In the genomic region with DNA sequence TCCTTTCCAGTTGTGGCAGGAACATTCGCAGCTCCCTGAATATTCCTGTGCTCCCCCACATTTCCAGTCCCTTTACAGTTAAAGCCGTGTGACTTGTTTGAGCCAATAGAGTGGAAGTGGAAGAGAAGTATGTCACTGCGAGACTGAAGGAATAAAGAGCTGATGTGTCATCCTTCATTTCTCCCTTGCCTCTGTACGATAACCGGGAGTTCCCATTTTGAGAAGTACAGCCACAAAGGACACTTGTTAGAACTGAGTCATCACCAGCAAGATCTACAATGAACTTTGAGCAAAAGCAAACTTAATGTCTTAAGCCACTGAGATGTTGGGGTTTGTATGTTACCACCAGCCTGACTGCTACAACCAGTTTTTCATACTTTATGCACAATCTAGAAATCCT, we compare ENCODE assay signal across 9 cellular contexts.
DNase-seq lines count a peak whose midpoint lies in the region; ATAC-seq and TF ChIP-seq lines count a peak whose summit lies in the region.
"Had no signal": no experiment of that assay in that cellular context is flagged by ENCODE, and none has a peak within 500 bp of the region (broad histone marks: within the 10 kb centered on the region; RNA-seq: fewer than 3 reads in every experiment).

No MANE protein-coding gene starts in this region.

- no peaks in the 10 kb centered on the region for H3K9me3 Mint-ChIP-seq in immature natural killer cell
- H3K9me3 Mint-ChIP-seq: central memory CD8-positive, alpha-beta T cell had no signal

- H3K4me3 ChIP-seq in aorta (ENCODE audit: low read length in 2 of 2), result no peak overlapping the region

- no peak for TF ChIP-seq CTCF in RWPE1 (conservative IDR thresholded peaks at IDR 0.05; ENCODE audit: low read depth)

- CTCF ChIA-PET in RWPE1 (lab: Yijun Ruan, JAX), result no interaction called here

- intact Hi-C loops in aorta (cut with DNase I), result no loop called here

- H3K27ac Mint-ChIP-seq in immature natural killer cell, result no peak overlapping the region

- H3K36me3 Mint-ChIP-seq in immature natural killer cell, result no peaks in the 10 kb centered on the region

- DNase-seq in RWPE1 (ENCODE audit: low spot score) (peak; percentile 32), glomerular visceral epithelial cell (ENCODE audit: extremely low spot score) (peak; percentile 54), immature natural killer cell (no peak), NCI-H2196 (lab: John Stamatoyannopoulos, UW; ENCODE audit: unreplicated experiment) (no peak), aorta (no peak), substantia nigra (lab: John Stamatoyannopoulos, UW) (no peak)

- 70 to 73% methylated on average over 5 of the region's 5 CpGs for WGBS in aorta, 2 donors

- no peak overlapping the region for H3K4me3 Mint-ChIP-seq in immature natural killer cell
- H3K4me3 Mint-ChIP-seq: central memory CD8-positive, alpha-beta T cell had no signal

- H3K36me3 ChIP-seq in aorta (ENCODE audit: control insufficient read depth in 1 of 2, insufficient read depth in 2 of 2, low read length in 1 of 2), result no peaks in the 10 kb centered on the region

- H3K27ac ChIP-seq in RWPE1 (no peak overlapping the region), aorta (ENCODE audit: low read depth in 1 of 2, low read length in 2 of 2) (no peak overlapping the region), substantia nigra (ENCODE audit: low read depth, low read length, poor library complexity, severe bottlenecking) (no peak overlapping the region)

- peaks cover 0 to 2% of the 10 kb centered on the region in 2 donors for H3K4me1 Mint-ChIP-seq in immature natural killer cell
- H3K4me1 Mint-ChIP-seq: central memory CD8-positive, alpha-beta T cell had no signal

- peaks cover 0 to 2% (median under 1%) of the 10 kb centered on the region in 3 donors for H3K27me3 Mint-ChIP-seq in immature natural killer cell (ENCODE audit: low read depth in 3 of 3)

- ATAC-seq in GM18498 (IDR thresholded peaks at IDR 0.05; ENCODE audit: unreplicated experiment) (peak; percentile 80), HG02884 (IDR thresholded peaks at IDR 0.05; ENCODE audit: unreplicated experiment) (peak; percentile 81), aorta (ENCODE audit: low FRiP score) (no peak)

- no peaks in the 10 kb centered on the region for H3K4me1 ChIP-seq in aorta (ENCODE audit: control insufficient read depth in 1 of 2, insufficient read depth in 2 of 2, low read length in 2 of 2)

- POLR2A ChIA-PET in RWPE1 (lab: Yijun Ruan, JAX; ENCODE audit: low non-redundant PET), result no interaction called here

- H3K9me3 ChIP-seq in aorta (ENCODE audit: control insufficient read depth, low read length), result no peaks in the 10 kb centered on the region

- H3K27me3 ChIP-seq in aorta (ENCODE audit: control insufficient read depth in 1 of 2, insufficient read depth in 2 of 2, low read length in 1 of 2), result no peaks in the 10 kb centered on the region

Comparison
In these comparisons a context has a peak if more than half of its experiments do, and no peak if none do; other contexts are left out.
1. DNase-seq: peak in RWPE1 (single experiment) and glomerular visceral epithelial cell (single experiment); none in immature natural killer cell (0 of 3), NCI-H2196 (single experiment), aorta (0 of 2) and substantia nigra (0 of 49).